In genomic region chr17:37162800-37163199, GRCh38 we compare ENCODE assay signal across 22 cellular contexts.
"Had no signal": no experiment of that assay in that cellular context is flagged by ENCODE, and none has a peak within 500 bp of the region (broad histone marks: within the 10 kb centered on the region; RNA-seq: fewer than 3 reads in every experiment).

No MANE protein-coding gene starts in this region.

- H3K27me3 ChIP-seq: right atrium auricular region, right lobe of liver, tibial nerve, uterus had no signal

- H3K4me3 Mint-ChIP-seq: naive thymus-derived CD8-positive, alpha-beta T cell; stimulated activated memory B cell treated with anti-CD40 and anti-IgM and Interleukin-4, amounts not matched to agents 10 μg/mL and 1 μg/mL and 100 μg/mL, for 72 hours; stimulated activated naive CD8-positive, alpha-beta T cell treated with anti-CD3 and anti-CD28 coated beads, Interleukin-15, amount 100 ng/mL, for 72 hours; type B pancreatic cell had no signal

- H3K27me3 Mint-ChIP-seq: naive thymus-derived CD8-positive, alpha-beta T cell; progenitor cell of endocrine pancreas; stimulated activated memory B cell treated with anti-CD40 and anti-IgM and Interleukin-4, amounts not matched to agents 10 μg/mL and 1 μg/mL and 100 μg/mL, for 72 hours; stimulated activated naive CD8-positive, alpha-beta T cell treated with anti-CD3 and anti-CD28 coated beads, Interleukin-15, amount 100 ng/mL, for 72 hours; type B pancreatic cell had no signal

- ATAC-seq: naive thymus-derived CD8-positive, alpha-beta T cell; right lobe of liver; stimulated activated memory B cell treated with anti-CD40 and anti-IgM and Interleukin-4, amounts not matched to agents 10 μg/mL and 1 μg/mL and 100 μg/mL, for 72 hours; stimulated activated naive CD8-positive, alpha-beta T cell treated with anti-CD3 and anti-CD28 coated beads, Interleukin-15, amount 100 ng/mL, for 72 hours had no signal

- H3K4me1 ChIP-seq: left ventricle myocardium inferior, right atrium auricular region, right lobe of liver, tibial nerve, uterus had no signal

- H3K4me2 ChIP-seq: smooth muscle cell had no signal

- H3K36me3 ChIP-seq: right atrium auricular region, uterus had no signal

- H3K9me3 Mint-ChIP-seq: naive thymus-derived CD8-positive, alpha-beta T cell; stimulated activated memory B cell treated with anti-CD40 and anti-IgM and Interleukin-4, amounts not matched to agents 10 μg/mL and 1 μg/mL and 100 μg/mL, for 72 hours; stimulated activated naive CD8-positive, alpha-beta T cell treated with anti-CD3 and anti-CD28 coated beads, Interleukin-15, amount 100 ng/mL, for 72 hours; type B pancreatic cell had no signal

- H3K27ac Mint-ChIP-seq: naive thymus-derived CD8-positive, alpha-beta T cell; progenitor cell of endocrine pancreas; stimulated activated memory B cell treated with anti-CD40 and anti-IgM and Interleukin-4, amounts not matched to agents 10 μg/mL and 1 μg/mL and 100 μg/mL, for 72 hours; stimulated activated naive CD8-positive, alpha-beta T cell treated with anti-CD3 and anti-CD28 coated beads, Interleukin-15, amount 100 ng/mL, for 72 hours; type B pancreatic cell had no signal

- H3K4me3 ChIP-seq: left ventricle myocardium inferior, lung, right atrium auricular region, right lobe of liver, smooth muscle cell, tibial nerve, uterus had no signal

- H3K4me1 Mint-ChIP-seq: stimulated activated memory B cell treated with anti-CD40 and anti-IgM and Interleukin-4, amounts not matched to agents 10 μg/mL and 1 μg/mL and 100 μg/mL, for 72 hours; stimulated activated naive CD8-positive, alpha-beta T cell treated with anti-CD3 and anti-CD28 coated beads, Interleukin-15, amount 100 ng/mL, for 72 hours had no signal

- H3K9me3 ChIP-seq: left ventricle myocardium inferior, right atrium auricular region, right lobe of liver, tibial nerve, uterus had no signal

- DNase-seq: hippocampal formation; islet precursor cell; left ventricle myocardium inferior; mesenchymal stem cell; naive thymus-derived CD8-positive, alpha-beta T cell; occipital lobe; right lobe of liver; stimulated activated CD4-positive, alpha-beta T cell treated with anti-CD3 and anti-CD28 coated beads, Interleukin-1b, Interleukin-23, amount 100 ng/mL, for 48 hours; stimulated activated CD4-positive, alpha-beta T cell treated with anti-CD3 and anti-CD28 coated beads, Interleukin-2, amount 100 ng/mL, for 48 hours; stimulated activated CD4-positive, alpha-beta T cell treated with anti-CD3 and anti-CD28 coated beads, Interleukin-4, amount 100 ng/mL, for 4 hours; stimulated activated CD8-positive, alpha-beta memory T cell treated with anti-CD3 and anti-CD28 coated beads, Interleukin-4, amount 100 ng/mL, for 48 hours; stimulated activated naive CD4-positive, alpha-beta T cell treated with Interleukin-2 at 50 U/mL for 16 hours; stimulated activated naive CD8-positive, alpha-beta T cell treated with anti-CD3 and anti-CD28 coated beads, Interleukin-15, amount 100 ng/mL, for 72 hours; substantia nigra; uterus had no signal

- H3K27ac ChIP-seq: left ventricle myocardium inferior, right atrium auricular region, right lobe of liver, tibial nerve, uterus had no signal
